Comparison of ENCODE assay signal across 11 cellular contexts in the genomic region with DNA sequence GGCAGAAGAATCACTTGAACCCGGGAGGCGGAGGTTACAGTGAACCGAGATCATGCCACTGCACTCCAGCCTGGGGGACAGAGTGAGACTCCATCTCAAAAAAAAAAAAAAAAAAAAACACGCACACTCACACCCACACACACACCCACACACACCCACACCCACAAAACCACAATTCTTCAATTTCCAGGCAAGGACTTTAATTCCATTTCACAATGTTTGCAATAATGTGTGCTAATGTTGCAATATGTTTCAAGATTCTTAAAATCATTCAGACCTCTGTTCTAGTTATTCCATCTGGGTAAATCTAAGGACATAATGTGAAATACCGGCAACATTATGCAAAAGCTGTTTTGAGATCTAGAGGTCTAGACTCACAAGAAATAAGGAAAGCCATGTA. TPM values are rescaled to one million over a fixed set of nuclear protein-coding genes. Genes with fewer than 3 reads are reported as not detected.
DNase-seq lines count a peak whose midpoint lies in the region; ATAC-seq and TF ChIP-seq lines count a peak whose summit lies in the region.
"Had no signal": no experiment of that assay in that cellular context is flagged by ENCODE, and none has a peak within 500 bp of the region (broad histone marks: within the 10 kb centered on the region; RNA-seq: fewer than 3 reads in every experiment).

No MANE protein-coding gene starts in this region.

- H3K4me1 Mint-ChIP-seq in activated CD8-positive, alpha-beta T cell treated with anti-CD3 and anti-CD28 coated beads, Interleukin-2, amount 10 ng/mL, durations not matched to agents 7 days and 5 days (ENCODE audit: low read depth): peaks cover 33% of the 10 kb centered on the region

- TF ChIP-seq CTCF in AG09319 (IDR thresholded peaks at IDR 0.05; ENCODE audit: low read depth, low read length): no peak

- no peak for ATAC-seq in activated CD8-positive, alpha-beta T cell treated with anti-CD3 and anti-CD28 coated beads, Interleukin-2, amount 10 ng/mL, durations not matched to agents 7 days and 5 days

- CTCF ChIA-PET in activated CD8-positive, alpha-beta T cell treated with anti-CD3 and anti-CD28 coated beads, Interleukin-2, amount 10 ng/mL, durations not matched to agents 7 days and 5 days (lab: Charles Lee): no interaction called here

- H3K27me3 Mint-ChIP-seq in activated CD8-positive, alpha-beta T cell treated with anti-CD3 and anti-CD28 coated beads, Interleukin-2, amount 10 ng/mL, durations not matched to agents 7 days and 5 days (ENCODE audit: low read depth): no peaks in the 10 kb centered on the region

- DNase-seq in AG09319 (ENCODE audit: extremely low read depth, low read depth) (peak; percentile 44), GM04503 (ENCODE audit: low read depth) (peak; percentile 30), iris pigment epithelial cell (ENCODE audit: low read depth) (peak; percentile 90), NCI-H748 (lab: John Stamatoyannopoulos, UW; ENCODE audit: unreplicated experiment) (no peak), occipital lobe (lab: John Stamatoyannopoulos, UW) (no peak), A172 (ENCODE audit: low spot score) (no peak), superior temporal gyrus (ENCODE audit: extremely low spot score) (no peak)
- DNase-seq in activated CD8-positive, alpha-beta T cell treated with anti-CD3 and anti-CD28 coated beads, Interleukin-2, amount 10 ng/mL, durations not matched to agents 7 days and 5 days: no peak
- DNase-seq: activated CD4-positive, CD25-positive, alpha-beta regulatory T cell; KBM-7; NCI-H748 treated with DMSO at 0.1 percent for 48 hours had no signal

- peaks cover 84% of the 10 kb centered on the region for H3K36me3 Mint-ChIP-seq in activated CD8-positive, alpha-beta T cell treated with anti-CD3 and anti-CD28 coated beads, Interleukin-2, amount 10 ng/mL, durations not matched to agents 7 days and 5 days (ENCODE audit: low read depth)

- peaks cover 23% of the 10 kb centered on the region for H3K9me3 Mint-ChIP-seq in activated CD8-positive, alpha-beta T cell treated with anti-CD3 and anti-CD28 coated beads, Interleukin-2, amount 10 ng/mL, durations not matched to agents 7 days and 5 days (ENCODE audit: insufficient read depth)

- no peak overlapping the region for H3K4me3 Mint-ChIP-seq in activated CD8-positive, alpha-beta T cell treated with anti-CD3 and anti-CD28 coated beads, Interleukin-2, amount 10 ng/mL, durations not matched to agents 7 days and 5 days

- POLR2A ChIA-PET in activated CD8-positive, alpha-beta T cell treated with anti-CD3 and anti-CD28 coated beads, Interleukin-2, amount 10 ng/mL, durations not matched to agents 7 days and 5 days (lab: Charles Lee): no interaction called here

- peak overlapping the region; percentile 68 for H3K27ac Mint-ChIP-seq in activated CD8-positive, alpha-beta T cell treated with anti-CD3 and anti-CD28 coated beads, Interleukin-2, amount 10 ng/mL, durations not matched to agents 7 days and 5 days

RNA-seq across cellular contexts. Expression of gene CCDC69, which starts 28.3 kb away (rescaled TPM):
- 10 to 100 TPM; 87.6 to 92.7 TPM for total RNA-seq in activated CD8-positive, alpha-beta T cell treated with anti-CD3 and anti-CD28 coated beads, Interleukin-2, amount 10 ng/mL, durations not matched to agents 7 days and 5 days
- total RNA-seq in occipital lobe: 0.78 TPM
- 3.3 and 3.7 TPM in 2 replicates for total RNA-seq in A172 (2014; rRNA removed; shearing (Covaris generic))

RNA-seq across cellular contexts. Expression of gene ANXA6, which starts 38.0 kb away (rescaled TPM):
- total RNA-seq in activated CD8-positive, alpha-beta T cell treated with anti-CD3 and anti-CD28 coated beads, Interleukin-2, amount 10 ng/mL, durations not matched to agents 7 days and 5 days: 100 to 1,000 TPM; 481 to 495 TPM
- 74.7 TPM for total RNA-seq in occipital lobe
- total RNA-seq in A172 (2014; rRNA removed; shearing (Covaris generic)): 424 and 507 TPM in 2 replicates

RNA-seq across cellular contexts. Expression of gene GM2A, which starts 57.4 kb away (rescaled TPM):
- total RNA-seq in activated CD8-positive, alpha-beta T cell treated with anti-CD3 and anti-CD28 coated beads, Interleukin-2, amount 10 ng/mL, durations not matched to agents 7 days and 5 days: 10 to 100 TPM; 19.5 to 19.6 TPM
- 12.6 TPM for total RNA-seq in occipital lobe
- 30.2 and 34.2 TPM in 2 replicates for total RNA-seq in A172 (2014; rRNA removed; shearing (Covaris generic))

Comparison
In these comparisons a context has a peak if more than half of its experiments do, and no peak if none do; other contexts are left out.
1. DNase-seq: peak in AG09319 (single experiment), GM04503 (single experiment) and iris pigment epithelial cell (single experiment); none in activated CD8-positive, alpha-beta T cell treated with anti-CD3 and anti-CD28 coated beads, Interleukin-2, amount 10 ng/mL, durations not matched to agents 7 days and 5 days (single experiment), NCI-H748 (single experiment), occipital lobe (single experiment), A172 (single experiment) and superior temporal gyrus (single experiment).
2. RNA of gene CCDC69, which starts 28.3 kb away (total RNA-seq): 87.6 to 92.7 TPM in activated CD8-positive, alpha-beta T cell treated with anti-CD3 and anti-CD28 coated beads, Interleukin-2, amount 10 ng/mL, durations not matched to agents 7 days and 5 days; 3.3 to 3.7 TPM in A172 and 0.78 TPM in occipital lobe (single experiment); every median in the first group is over 10 times any median in the second.